Comparison of ENCODE assay signal across 1 cellular context in the genomic region with DNA sequence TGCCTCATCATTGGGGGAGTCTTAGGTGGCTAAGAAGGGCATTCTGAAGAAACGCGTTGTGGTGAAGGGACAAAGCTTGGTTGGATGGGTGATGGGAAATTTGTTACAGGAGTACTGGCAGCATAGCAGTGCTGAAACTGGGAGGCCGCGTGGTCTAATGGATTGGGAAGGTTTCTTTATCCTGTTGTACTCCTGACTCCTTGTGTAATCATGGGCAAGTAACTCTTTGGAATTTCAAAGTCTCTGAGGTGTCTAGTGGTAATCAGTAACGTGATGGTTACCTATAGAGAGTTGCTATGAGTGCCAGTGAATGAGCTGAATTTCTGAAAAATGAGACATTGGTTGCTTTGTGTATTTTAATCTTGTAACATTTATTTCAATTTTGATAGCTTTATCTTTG.
TF ChIP-seq lines count a peak whose summit lies in the region.

No MANE protein-coding gene starts in this region.

TF ChIP-seq in HCT116, 20 proteins besides CTCF, POLR2A, EP300 and RAD21:
- TF ChIP-seq POLR2AphosphoS5 (IDR thresholded peaks at IDR 0.05; ENCODE audit: low read depth, low read length) (no peak), SP1 (IDR thresholded peaks at IDR 0.05; ENCODE audit: low read depth) (no peak), CBX3 (IDR thresholded peaks at IDR 0.05; ENCODE audit: low read depth) (no peak), JUND (IDR thresholded peaks at IDR 0.05) (no peak), ZNF274 (IDR thresholded peaks at IDR 0.05; ENCODE audit: low read depth, low read length) (no peak), ELF1 (IDR thresholded peaks at IDR 0.05; ENCODE audit: borderline replicate concordance, low read depth) (no peak), EZH2 (IDR thresholded peaks at IDR 0.05) (no peak), EGR1 (IDR thresholded peaks at IDR 0.05; ENCODE audit: low read depth) (no peak), FOSL1 (IDR thresholded peaks at IDR 0.05; ENCODE audit: low read depth) (no peak), SRF (IDR thresholded peaks at IDR 0.05; ENCODE audit: low read depth) (no peak), SIN3A (IDR thresholded peaks at IDR 0.05; ENCODE audit: low read depth) (no peak), EZH2phosphoT487 (IDR thresholded peaks at IDR 0.05; ENCODE audit: borderline replicate concordance) (no peak), TCF7L2 (IDR thresholded peaks at IDR 0.05; ENCODE audit: borderline replicate concordance, extremely low read depth, insufficient read depth, insufficient read length) (no peak), CEBPB (IDR thresholded peaks at IDR 0.05; ENCODE audit: low read depth) (no peak), ZFX (IDR thresholded peaks at IDR 0.05) (no peak)
- TF ChIP-seq, protein P1, sequence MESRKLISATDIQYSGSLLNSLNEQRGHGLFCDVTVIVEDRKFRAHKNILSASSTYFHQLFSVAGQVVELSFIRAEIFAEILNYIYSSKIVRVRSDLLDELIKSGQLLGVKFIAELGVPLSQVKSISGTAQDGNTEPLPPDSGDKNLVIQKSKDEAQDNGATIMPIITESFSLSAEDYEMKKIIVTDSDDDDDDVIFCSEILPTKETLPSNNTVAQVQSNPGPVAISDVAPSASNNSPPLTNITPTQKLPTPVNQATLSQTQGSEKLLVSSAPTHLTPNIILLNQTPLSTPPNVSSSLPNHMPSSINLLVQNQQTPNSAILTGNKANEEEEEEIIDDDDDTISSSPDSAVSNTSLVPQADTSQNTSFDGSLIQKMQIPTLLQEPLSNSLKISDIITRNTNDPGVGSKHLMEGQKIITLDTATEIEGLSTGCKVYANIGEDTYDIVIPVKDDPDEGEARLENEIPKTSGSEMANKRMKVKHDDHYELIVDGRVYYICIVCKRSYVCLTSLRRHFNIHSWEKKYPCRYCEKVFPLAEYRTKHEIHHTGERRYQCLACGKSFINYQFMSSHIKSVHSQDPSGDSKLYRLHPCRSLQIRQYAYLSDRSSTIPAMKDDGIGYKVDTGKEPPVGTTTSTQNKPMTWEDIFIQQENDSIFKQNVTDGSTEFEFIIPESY (IDR thresholded peaks at IDR 0.05; ENCODE audit: extremely low read depth, insufficient replicate concordance, low read length): no peak
- TF ChIP-seq, protein P2, sequence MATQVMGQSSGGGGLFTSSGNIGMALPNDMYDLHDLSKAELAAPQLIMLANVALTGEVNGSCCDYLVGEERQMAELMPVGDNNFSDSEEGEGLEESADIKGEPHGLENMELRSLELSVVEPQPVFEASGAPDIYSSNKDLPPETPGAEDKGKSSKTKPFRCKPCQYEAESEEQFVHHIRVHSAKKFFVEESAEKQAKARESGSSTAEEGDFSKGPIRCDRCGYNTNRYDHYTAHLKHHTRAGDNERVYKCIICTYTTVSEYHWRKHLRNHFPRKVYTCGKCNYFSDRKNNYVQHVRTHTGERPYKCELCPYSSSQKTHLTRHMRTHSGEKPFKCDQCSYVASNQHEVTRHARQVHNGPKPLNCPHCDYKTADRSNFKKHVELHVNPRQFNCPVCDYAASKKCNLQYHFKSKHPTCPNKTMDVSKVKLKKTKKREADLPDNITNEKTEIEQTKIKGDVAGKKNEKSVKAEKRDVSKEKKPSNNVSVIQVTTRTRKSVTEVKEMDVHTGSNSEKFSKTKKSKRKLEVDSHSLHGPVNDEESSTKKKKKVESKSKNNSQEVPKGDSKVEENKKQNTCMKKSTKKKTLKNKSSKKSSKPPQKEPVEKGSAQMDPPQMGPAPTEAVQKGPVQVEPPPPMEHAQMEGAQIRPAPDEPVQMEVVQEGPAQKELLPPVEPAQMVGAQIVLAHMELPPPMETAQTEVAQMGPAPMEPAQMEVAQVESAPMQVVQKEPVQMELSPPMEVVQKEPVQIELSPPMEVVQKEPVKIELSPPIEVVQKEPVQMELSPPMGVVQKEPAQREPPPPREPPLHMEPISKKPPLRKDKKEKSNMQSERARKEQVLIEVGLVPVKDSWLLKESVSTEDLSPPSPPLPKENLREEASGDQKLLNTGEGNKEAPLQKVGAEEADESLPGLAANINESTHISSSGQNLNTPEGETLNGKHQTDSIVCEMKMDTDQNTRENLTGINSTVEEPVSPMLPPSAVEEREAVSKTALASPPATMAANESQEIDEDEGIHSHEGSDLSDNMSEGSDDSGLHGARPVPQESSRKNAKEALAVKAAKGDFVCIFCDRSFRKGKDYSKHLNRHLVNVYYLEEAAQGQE (IDR thresholded peaks at IDR 0.05; ENCODE audit: low read depth): no peak
- TF ChIP-seq, protein P3, sequence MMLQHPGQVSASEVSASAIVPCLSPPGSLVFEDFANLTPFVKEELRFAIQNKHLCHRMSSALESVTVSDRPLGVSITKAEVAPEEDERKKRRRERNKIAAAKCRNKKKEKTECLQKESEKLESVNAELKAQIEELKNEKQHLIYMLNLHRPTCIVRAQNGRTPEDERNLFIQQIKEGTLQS (IDR thresholded peaks at IDR 0.05): no peak
- TF ChIP-seq, protein P4, sequence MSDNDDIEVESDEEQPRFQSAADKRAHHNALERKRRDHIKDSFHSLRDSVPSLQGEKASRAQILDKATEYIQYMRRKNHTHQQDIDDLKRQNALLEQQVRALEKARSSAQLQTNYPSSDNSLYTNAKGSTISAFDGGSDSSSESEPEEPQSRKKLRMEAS (IDR thresholded peaks at IDR 0.05): no peak
